22 cellular contexts compared by ENCODE assay signal in the genomic region with DNA sequence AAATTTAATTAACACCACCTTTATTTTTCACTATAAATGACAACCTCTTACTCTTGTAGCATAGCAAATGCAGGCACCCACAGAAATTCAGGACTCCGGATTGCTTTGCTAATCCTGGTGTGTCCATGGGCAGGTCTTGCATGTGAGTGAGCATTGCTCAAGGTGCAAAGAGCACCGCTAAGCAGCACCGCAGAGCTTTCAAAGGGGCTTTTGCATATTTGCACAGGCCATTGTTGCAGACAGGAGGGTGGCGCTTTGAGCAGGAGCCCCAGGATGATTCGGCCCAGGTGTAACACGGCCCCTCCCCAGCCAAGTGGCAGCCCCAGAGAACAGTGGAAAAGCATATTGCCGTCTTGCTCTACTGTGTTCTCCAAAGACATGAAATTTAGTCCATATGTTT.
"Had no signal": no experiment of that assay in that cellular context is flagged by ENCODE, and none has a peak within 500 bp of the region (broad histone marks: within the 10 kb centered on the region; RNA-seq: fewer than 3 reads in every experiment).

No MANE protein-coding gene starts in this region.

- H3K9me3 ChIP-seq: neutrophil, thoracic aorta had no signal

- H3K4me3 Mint-ChIP-seq: activated CD4-positive, alpha-beta memory T cell treated with anti-CD3 and anti-CD28 coated beads, Interleukin-2, amount 10 ng/mL, durations not matched to agents 7 days and 5 days; activated CD8-positive, alpha-beta memory T cell treated with anti-CD3 and anti-CD28 coated beads, Interleukin-2, amount 10 ng/mL, durations not matched to agents 7 days and 5 days; activated naive CD8-positive, alpha-beta T cell treated with anti-CD3 and anti-CD28 coated beads, Interleukin-2, amount 10 ng/mL, durations not matched to agents 7 days and 5 days; activated T-helper 17 cell treated with anti-CD3 and anti-CD28 coated beads, Interleukin-2, amount 50 U/mL, for 72 hours; brain; naive thymus-derived CD8-positive, alpha-beta T cell; stimulated activated naive B cell treated with anti-CD40 and anti-IgM and Interleukin-4, amounts not matched to agents 10 μg/mL and 1 μg/mL and 100 μg/mL, for 72 hours; T-helper 2 cell treated with Interferon-gamma antibody and Interleukin-4, amounts not matched to agents 5 μg/mL and 100 μg/mL, for 36 hours had no signal

- H3K27me3 ChIP-seq: foreskin keratinocyte, neutrophil, sigmoid colon, spleen, upper lobe of left lung had no signal

- H3K27ac ChIP-seq: foreskin keratinocyte, parathyroid adenoma, sigmoid colon, thoracic aorta, upper lobe of left lung had no signal

- H3K4me1 ChIP-seq: foreskin keratinocyte, parathyroid adenoma, sigmoid colon, upper lobe of left lung had no signal

- H3K27ac Mint-ChIP-seq: activated CD4-positive, alpha-beta memory T cell treated with anti-CD3 and anti-CD28 coated beads, Interleukin-2, amount 10 ng/mL, durations not matched to agents 7 days and 5 days; activated CD8-positive, alpha-beta memory T cell treated with anti-CD3 and anti-CD28 coated beads, Interleukin-2, amount 10 ng/mL, durations not matched to agents 7 days and 5 days; activated naive CD8-positive, alpha-beta T cell treated with anti-CD3 and anti-CD28 coated beads, Interleukin-2, amount 10 ng/mL, durations not matched to agents 7 days and 5 days; activated T-helper 17 cell treated with anti-CD3 and anti-CD28 coated beads, Interleukin-2, amount 50 U/mL, for 72 hours; stimulated activated naive B cell treated with anti-CD40 and anti-IgM and Interleukin-4, amounts not matched to agents 10 μg/mL and 1 μg/mL and 100 μg/mL, for 72 hours; T-helper 2 cell treated with Interferon-gamma antibody and Interleukin-4, amounts not matched to agents 5 μg/mL and 100 μg/mL, for 36 hours had no signal

- H2AFZ ChIP-seq: parathyroid adenoma had no signal

- H3K27me3 Mint-ChIP-seq: activated CD4-positive, alpha-beta memory T cell treated with anti-CD3 and anti-CD28 coated beads, Interleukin-2, amount 10 ng/mL, durations not matched to agents 7 days and 5 days; activated CD8-positive, alpha-beta memory T cell treated with anti-CD3 and anti-CD28 coated beads, Interleukin-2, amount 10 ng/mL, durations not matched to agents 7 days and 5 days; activated naive CD8-positive, alpha-beta T cell treated with anti-CD3 and anti-CD28 coated beads, Interleukin-2, amount 10 ng/mL, durations not matched to agents 7 days and 5 days; activated T-helper 17 cell treated with anti-CD3 and anti-CD28 coated beads, Interleukin-2, amount 50 U/mL, for 72 hours; brain; naive thymus-derived CD8-positive, alpha-beta T cell; stimulated activated naive B cell treated with anti-CD40 and anti-IgM and Interleukin-4, amounts not matched to agents 10 μg/mL and 1 μg/mL and 100 μg/mL, for 72 hours had no signal

- H3K36me3 ChIP-seq: neutrophil, sigmoid colon, spleen, thoracic aorta, upper lobe of left lung had no signal

- DNase-seq: activated CD4-positive, alpha-beta memory T cell treated with anti-CD3 and anti-CD28 coated beads, Interleukin-2, amount 10 ng/mL, durations not matched to agents 7 days and 5 days; activated CD4-positive, alpha-beta T cell treated with anti-CD3 and anti-CD28 coated beads for 48 hours; activated CD4-positive, CD25-positive, alpha-beta regulatory T cell; activated CD8-positive, alpha-beta memory T cell treated with anti-CD3 and anti-CD28 coated beads, Interleukin-2, amount 10 ng/mL, durations not matched to agents 7 days and 5 days; activated naive CD4-positive, alpha-beta T cell treated with Interleukin-2 at 50 U/mL for 16 hours; activated naive CD8-positive, alpha-beta T cell treated with anti-CD3 and anti-CD28 coated beads, Interleukin-2, amount 10 ng/mL, durations not matched to agents 7 days and 5 days; amygdala; caudate nucleus; foreskin keratinocyte; mesenchymal stem cell; naive thymus-derived CD8-positive, alpha-beta T cell; sigmoid colon; spleen; stimulated activated naive B cell treated with anti-CD40 and anti-IgM and Interleukin-4, amounts not matched to agents 10 μg/mL and 1 μg/mL and 100 μg/mL, for 72 hours; SW 1271; upper lobe of left lung had no signal

- H3K4me1 Mint-ChIP-seq: activated CD4-positive, alpha-beta memory T cell treated with anti-CD3 and anti-CD28 coated beads, Interleukin-2, amount 10 ng/mL, durations not matched to agents 7 days and 5 days; activated CD8-positive, alpha-beta memory T cell treated with anti-CD3 and anti-CD28 coated beads, Interleukin-2, amount 10 ng/mL, durations not matched to agents 7 days and 5 days; activated T-helper 17 cell treated with anti-CD3 and anti-CD28 coated beads, Interleukin-2, amount 50 U/mL, for 72 hours had no signal

- H3K4me3 ChIP-seq: sigmoid colon, spleen, thoracic aorta, upper lobe of left lung had no signal

- H3K79me2 ChIP-seq: parathyroid adenoma had no signal

- ATAC-seq: activated CD8-positive, alpha-beta memory T cell treated with anti-CD3 and anti-CD28 coated beads, Interleukin-2, amount 10 ng/mL, durations not matched to agents 7 days and 5 days; activated T-helper 17 cell treated with anti-CD3 and anti-CD28 coated beads, Interleukin-2, amount 50 U/mL, for 72 hours; foreskin keratinocyte; naive thymus-derived CD8-positive, alpha-beta T cell; stimulated activated naive B cell treated with anti-CD40 and anti-IgM and Interleukin-4, amounts not matched to agents 10 μg/mL and 1 μg/mL and 100 μg/mL, for 72 hours had no signal

- H3K9ac ChIP-seq: parathyroid adenoma had no signal
